In genomic region chr11:8811571-8811970, GRCh38 we compare ENCODE assay signal across 12 cellular contexts.
A peak's percentile ranks its signal among the peaks of the same experiment; 100 is the strongest.
DNase-seq lines count a peak whose midpoint lies in the region; ATAC-seq and TF ChIP-seq lines count a peak whose summit lies in the region.
"Had no signal": no experiment of that assay in that cellular context is flagged by ENCODE, and none has a peak within 500 bp of the region (broad histone marks: within the 10 kb centered on the region; RNA-seq: fewer than 3 reads in every experiment).

No MANE protein-coding gene starts in this region.

- H3K27me3 ChIP-seq in colonic mucosa: no peaks in the 10 kb centered on the region
- no peaks in the 10 kb centered on the region for H3K27me3 ChIP-seq in mesendoderm (ENCODE audit: insufficient read depth, low read length, poor library complexity)
- no peaks in the 10 kb centered on the region for H3K27me3 ChIP-seq in aorta (ENCODE audit: control insufficient read depth in 1 of 2, insufficient read depth in 2 of 2, low read length in 1 of 2)

- H3K4me1 Mint-ChIP-seq in HFFc6 (ENCODE audit: low read depth): no peaks in the 10 kb centered on the region; the same call in none of the 2 replicates
- H3K4me1 Mint-ChIP-seq in activated CD4-positive, alpha-beta memory T cell treated with anti-CD3 and anti-CD28 coated beads, Interleukin-2, amount 10 ng/mL, durations not matched to agents 7 days and 5 days: peaks cover 9% of the 10 kb centered on the region

- H3K27ac ChIP-seq in colonic mucosa: peak overlapping the region; percentile 94
- H3K27ac ChIP-seq in mesendoderm (ENCODE audit: low read depth, low read length): peak overlapping the region; percentile 55
- peak overlapping the region; percentile 54 for H3K27ac ChIP-seq in temporal lobe (ENCODE audit: low read depth, low read length)
- H3K27ac ChIP-seq in aorta (ENCODE audit: low read depth in 1 of 2, low read length in 2 of 2): peak overlapping the region in 1 of 2 donors; percentile 92

- H3K4me1 ChIP-seq in colonic mucosa: peaks cover 11% of the 10 kb centered on the region
- H3K4me1 ChIP-seq in mesendoderm (ENCODE audit: control insufficient read depth, low read depth, low read length): peaks cover 36% of the 10 kb centered on the region
- peaks cover 0 to 2% of the 10 kb centered on the region in 2 donors for H3K4me1 ChIP-seq in aorta (ENCODE audit: control insufficient read depth in 1 of 2, insufficient read depth in 2 of 2, low read length in 2 of 2)

- peak overlapping the region; percentile 70 for H3K4ac ChIP-seq in mesendoderm (ENCODE audit: low read depth, low read length)

- ATAC-seq in HG03457 (IDR thresholded peaks at IDR 0.05; ENCODE audit: unreplicated experiment) (no peak), aorta (ENCODE audit: low FRiP score) (no peak)
- ATAC-seq: activated T-helper 17 cell treated with anti-CD3 and anti-CD28 coated beads, Interleukin-2, amount 50 U/mL, for 72 hours had no signal

- H3K56ac ChIP-seq in mesendoderm (ENCODE audit: low read length): peak overlapping the region; percentile 77

- peaks cover 2% of the 10 kb centered on the region for H3K79me2 ChIP-seq in mesendoderm (ENCODE audit: control insufficient read depth, insufficient read depth, low read length)

- H2BK5ac ChIP-seq in mesendoderm (ENCODE audit: low read length): no peak overlapping the region

- H3K4me3 Mint-ChIP-seq in HFFc6: peak overlapping the region; percentile 98
- H3K4me3 Mint-ChIP-seq in activated CD4-positive, alpha-beta memory T cell treated with anti-CD3 and anti-CD28 coated beads, Interleukin-2, amount 10 ng/mL, durations not matched to agents 7 days and 5 days: no peak overlapping the region

- H3K9ac ChIP-seq in colonic mucosa (ENCODE audit: low read depth in 2 of 2, low read length in 2 of 2) (peak overlapping the region in 1 of 2 donors; percentile 91), mesendoderm (ENCODE audit: low read length) (peak overlapping the region; percentile 80)

- H3K36me3 ChIP-seq in colonic mucosa (no peaks in the 10 kb centered on the region), mesendoderm (ENCODE audit: control insufficient read depth, insufficient read depth, low read length) (no peaks in the 10 kb centered on the region), aorta (ENCODE audit: control insufficient read depth in 1 of 2, insufficient read depth in 2 of 2, low read length in 1 of 2) (no peaks in the 10 kb centered on the region)

- intact Hi-C loops in colonic mucosa (cut with DNase I) (loop anchor here (5.0 to 10.0 kb wide), 2 partner anchors 124 to 153 kb away; partner anchors contain the start of gene TMEM9B), aorta (cut with DNase I) (loop anchor here (2.0 to 10.0 kb wide), 4 partner anchors 129 to 247 kb away; partner anchors contain the start of genes RPL27A (in 2 of the 2) and TRIM66 (in 2 of the 2))

- no peak overlapping the region for H3K4me2 ChIP-seq in mesendoderm (ENCODE audit: low read length)

- no peak overlapping the region for H3K18ac ChIP-seq in mesendoderm (ENCODE audit: low read length)

- H4K8ac ChIP-seq in mesendoderm (ENCODE audit: low read depth, low read length): no peak overlapping the region

- H3K9me3 ChIP-seq in colonic mucosa (no peaks in the 10 kb centered on the region), aorta (ENCODE audit: control insufficient read depth, low read length) (no peaks in the 10 kb centered on the region)

- no peaks in the 10 kb centered on the region; the same call in 1 of the 2 replicates for H3K36me3 Mint-ChIP-seq in HFFc6 (ENCODE audit: low read depth)
- no peaks in the 10 kb centered on the region for H3K36me3 Mint-ChIP-seq in activated CD4-positive, alpha-beta memory T cell treated with anti-CD3 and anti-CD28 coated beads, Interleukin-2, amount 10 ng/mL, durations not matched to agents 7 days and 5 days (ENCODE audit: low read depth)
- H3K36me3 Mint-ChIP-seq: immature natural killer cell had no signal

- H3K79me1 ChIP-seq in mesendoderm (ENCODE audit: low read length): peaks cover 10% of the 10 kb centered on the region

- H3K9me3 Mint-ChIP-seq in HFFc6: no peaks in the 10 kb centered on the region
- no peaks in the 10 kb centered on the region for H3K9me3 Mint-ChIP-seq in activated CD4-positive, alpha-beta memory T cell treated with anti-CD3 and anti-CD28 coated beads, Interleukin-2, amount 10 ng/mL, durations not matched to agents 7 days and 5 days
- H3K9me3 Mint-ChIP-seq: activated T-helper 17 cell treated with anti-CD3 and anti-CD28 coated beads, Interleukin-2, amount 50 U/mL, for 72 hours; immature natural killer cell had no signal

- no peak for TF ChIP-seq CTCF in HFFc6 (IDR thresholded peaks at IDR 0.05)
- TF ChIP-seq CTCF in colonic mucosa (IDR thresholded peaks at IDR 0.05): no peak

- H3K23ac ChIP-seq in mesendoderm (ENCODE audit: low read length): no peak overlapping the region

- no peak overlapping the region for H4K5ac ChIP-seq in mesendoderm (ENCODE audit: low read length)

- peak overlapping the region; percentile 48 for H2AK5ac ChIP-seq in mesendoderm (ENCODE audit: low read length)

- no CpG with 5 or more reads among the region's 1 CpG for WGBS in mesendoderm (ENCODE audit: extremely low coverage, insufficient coverage, low lambda C conversion rate)
- 93 to 97% methylated on average over 1 of the region's 1 CpG for WGBS in aorta, 2 donors

- H3K27me3 Mint-ChIP-seq in HFFc6 (ENCODE audit: insufficient read depth): peaks cover 5% of the 10 kb centered on the region
- peaks cover 13% of the 10 kb centered on the region for H3K27me3 Mint-ChIP-seq in activated CD4-positive, alpha-beta memory T cell treated with anti-CD3 and anti-CD28 coated beads, Interleukin-2, amount 10 ng/mL, durations not matched to agents 7 days and 5 days

- POLR2A ChIA-PET in activated CD4-positive, alpha-beta memory T cell treated with anti-CD3 and anti-CD28 coated beads, Interleukin-2, amount 10 ng/mL, durations not matched to agents 7 days and 5 days (lab: Charles Lee): no interaction called here

- H2BK15ac ChIP-seq in mesendoderm (replicated peaks; ENCODE audit: low read depth): no peak overlapping the region

- H3K27ac Mint-ChIP-seq in HFFc6: peak overlapping the region; percentile 100
- no peak overlapping the region for H3K27ac Mint-ChIP-seq in activated CD4-positive, alpha-beta memory T cell treated with anti-CD3 and anti-CD28 coated beads, Interleukin-2, amount 10 ng/mL, durations not matched to agents 7 days and 5 days
- H3K27ac Mint-ChIP-seq: activated T-helper 17 cell treated with anti-CD3 and anti-CD28 coated beads, Interleukin-2, amount 50 U/mL, for 72 hours had no signal

- H2BK120ac ChIP-seq in mesendoderm (ENCODE audit: low read depth, low read length): peak overlapping the region; percentile 46

- H3K4me3 ChIP-seq in colonic mucosa (no peak overlapping the region), mesendoderm (ENCODE audit: low read length) (no peak overlapping the region), aorta (ENCODE audit: low read length in 2 of 2) (no peak overlapping the region)

- CTCF ChIA-PET in activated CD4-positive, alpha-beta memory T cell treated with anti-CD3 and anti-CD28 coated beads, Interleukin-2, amount 10 ng/mL, durations not matched to agents 7 days and 5 days (lab: Charles Lee): no interaction called here

- DNase-seq in HFFc6 (no peak), colonic mucosa (no peak), mesendoderm (no peak), NCI-H524 (lab: John Stamatoyannopoulos, UW) (no peak), aorta (no peak)
- no peak for DNase-seq in activated CD4-positive, alpha-beta memory T cell treated with anti-CD3 and anti-CD28 coated beads, Interleukin-2, amount 10 ng/mL, durations not matched to agents 7 days and 5 days
- DNase-seq: DMS79, immature natural killer cell, Kasumi-1 had no signal
